Comparison of ENCODE assay signal across 9 cellular contexts in the genomic region with DNA sequence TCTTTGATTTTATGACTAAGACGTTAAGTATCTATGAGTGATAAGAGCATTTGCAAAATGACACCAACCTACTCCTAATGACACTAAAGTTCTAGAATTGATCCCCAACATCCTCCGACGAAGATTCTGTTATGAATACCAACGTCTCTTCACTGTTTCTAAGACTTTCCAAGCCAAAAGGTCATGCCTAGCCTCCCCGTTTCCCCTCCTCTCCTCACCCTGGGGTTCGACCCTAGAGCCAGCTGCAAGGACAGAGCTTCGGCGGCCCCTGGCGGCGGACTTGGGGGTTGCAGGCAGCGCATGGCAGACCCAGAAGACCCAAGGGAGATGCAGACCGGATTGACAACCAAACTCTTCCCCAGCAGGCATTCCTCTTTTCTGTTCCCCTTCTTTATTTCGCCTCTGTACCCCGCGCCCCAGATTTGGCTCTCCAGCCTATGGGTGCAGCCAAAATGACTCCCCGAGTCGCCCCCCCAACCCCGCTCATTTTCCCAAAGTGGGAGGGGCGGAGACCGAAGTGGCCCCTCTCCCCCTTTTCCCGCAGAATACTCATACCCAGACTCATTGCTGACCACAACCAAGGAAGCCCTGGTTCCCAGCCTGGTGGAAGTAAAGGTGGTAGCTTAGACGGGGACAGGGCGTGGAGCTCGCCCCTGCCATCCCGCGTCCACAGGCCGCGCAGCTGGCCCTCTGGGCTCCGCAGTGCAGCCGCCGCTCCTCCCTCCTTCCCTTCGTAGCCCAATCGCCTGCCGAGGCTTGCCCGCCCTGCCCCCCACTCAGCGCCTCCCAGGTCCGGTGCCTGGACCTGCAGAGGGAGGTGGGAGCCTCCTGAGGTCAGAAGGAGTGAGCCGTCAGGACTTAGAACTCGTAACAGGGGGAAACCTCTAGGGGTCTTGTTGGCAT. TPM values are rescaled to one million over a fixed set of nuclear protein-coding genes. Genes with fewer than 3 reads are reported as not detected.
DNase-seq lines count a peak whose midpoint lies in the region; TF ChIP-seq lines count a peak whose summit lies in the region.
"Had no signal": no experiment of that assay in that cellular context is flagged by ENCODE, and none has a peak within 500 bp of the region (broad histone marks: within the 10 kb centered on the region; RNA-seq: fewer than 3 reads in every experiment).

No MANE protein-coding gene starts in this region.

- in situ Hi-C loops in GM23248 (cut with MboI) = no loop called here

- no peak overlapping the region for H2AFZ ChIP-seq in GM23248

- TF ChIP-seq POLR2A in adrenal gland (IDR thresholded peaks at IDR 0.05) = no peak

- H3K27me3 ChIP-seq in GM23248 (replicated peaks; ENCODE audit: insufficient read depth) (no peaks in the 10 kb centered on the region), adrenal gland (no peaks in the 10 kb centered on the region), left ventricle myocardium inferior (ENCODE audit: low read depth) (peaks cover 7% of the 10 kb centered on the region)

- H3K4me1 Mint-ChIP-seq in T-helper 1 cell treated with Interleukin-12 subunit alpha and Interleukin-12 subunit beta and Interleukin-4 antibody, amounts not matched to agents 30 μg/mL and 1 μg/mL, for 36 hours (ENCODE audit: low read depth) = peaks cover 33% of the 10 kb centered on the region

- intact Hi-C loops in adrenal gland (cut with DNase I) = loop anchor here (2.0 to 10.0 kb wide), 4 partner anchors 36 to 120 kb away; a partner anchor contains a TSS
- intact Hi-C loops in left ventricle myocardium inferior (cut with micrococcal nuclease) = loop anchor here (10.0 kb wide), 1 partner anchor 118 kb away; no protein-coding TSS in a partner anchor

- no peaks in the 10 kb centered on the region for H3K9me3 Mint-ChIP-seq in T-helper 1 cell treated with Interleukin-12 subunit alpha and Interleukin-12 subunit beta and Interleukin-4 antibody, amounts not matched to agents 30 μg/mL and 1 μg/mL, for 36 hours

- H3K27ac Mint-ChIP-seq in T-helper 1 cell treated with Interleukin-12 subunit alpha and Interleukin-12 subunit beta and Interleukin-4 antibody, amounts not matched to agents 30 μg/mL and 1 μg/mL, for 36 hours = peak overlapping the region; percentile 96

- peaks cover 3% of the 10 kb centered on the region; the same call in 1 of the 2 replicates for H3K4me1 ChIP-seq in GM23248 (ENCODE audit: insufficient read depth)
- H3K4me1 ChIP-seq in adrenal gland (replicated peaks in 1 of 2) = peaks cover 23 to 40% of the 10 kb centered on the region in 2 donors
- peaks cover 63% of the 10 kb centered on the region for H3K4me1 ChIP-seq in left ventricle myocardium inferior

- peaks cover 4% of the 10 kb centered on the region for H3K27me3 Mint-ChIP-seq in T-helper 1 cell treated with Interleukin-12 subunit alpha and Interleukin-12 subunit beta and Interleukin-4 antibody, amounts not matched to agents 30 μg/mL and 1 μg/mL, for 36 hours (ENCODE audit: low read depth)

- WGBS in GM23248 (ENCODE audit: low coverage in 1 of 2, low lambda C conversion rate in 2 of 2, missing lambda C conversion rate in 2 of 2), 2 experiments = 14 to 17% methylated on average over 36 to 37 of the region's 39 CpGs
- WGBS in adrenal gland, 4 donors = 3 to 24% (median 16%) methylated on average over 21 to 39 of the region's 39 CpGs

- H3K4me3 ChIP-seq in GM23248 (peak overlapping the region; percentile 28; the same call in 1 of the 2 replicates), adrenal gland (no peak overlapping the region), left ventricle myocardium inferior (peak overlapping the region; percentile 67)

- H3K9ac ChIP-seq in GM23248 = no peak overlapping the region

- H3K9me3 ChIP-seq in GM23248 (ENCODE audit: low read depth) (no peaks in the 10 kb centered on the region), adrenal gland (replicated peaks in 1 of 3) (no peaks in the 10 kb centered on the region), left ventricle myocardium inferior (replicated peaks) (no peaks in the 10 kb centered on the region)

- H3K79me2 ChIP-seq in GM23248 (ENCODE audit: insufficient read depth) = peaks cover 8% of the 10 kb centered on the region

- H3K9me2 ChIP-seq in GM23248 (ENCODE audit: insufficient read depth) = no peaks in the 10 kb centered on the region

- TF ChIP-seq CTCF in adrenal gland (IDR thresholded peaks at IDR 0.05) = peak; percentile 94 to 99 (median 98)
- TF ChIP-seq CTCF in left ventricle myocardium inferior (IDR thresholded peaks at IDR 0.05; ENCODE audit: borderline replicate concordance) = peak; percentile 98

- H3K27ac ChIP-seq in GM23248 (no peak overlapping the region; the same call in 1 of the 2 replicates), adrenal gland (peak overlapping the region in 3 of 5 donors; percentile 15 to 94 (median 87)), left ventricle myocardium inferior (replicated peaks) (peak overlapping the region; percentile 91)

- peaks cover 10% of the 10 kb centered on the region for H3K36me3 Mint-ChIP-seq in T-helper 1 cell treated with Interleukin-12 subunit alpha and Interleukin-12 subunit beta and Interleukin-4 antibody, amounts not matched to agents 30 μg/mL and 1 μg/mL, for 36 hours (ENCODE audit: low read depth)

- H3F3A ChIP-seq in GM23248 (ENCODE audit: insufficient read depth) = peaks cover 14% of the 10 kb centered on the region

- no peaks in the 10 kb centered on the region for H4K20me1 ChIP-seq in GM23248 (ENCODE audit: insufficient read depth)

- no peaks in the 10 kb centered on the region for H3K36me3 ChIP-seq in GM23248 (ENCODE audit: low read depth)
- H3K36me3 ChIP-seq in adrenal gland (replicated peaks in 1 of 2) = no peaks in the 10 kb centered on the region
- no peaks in the 10 kb centered on the region for H3K36me3 ChIP-seq in left ventricle myocardium inferior

- H3K4me3 Mint-ChIP-seq in T-helper 1 cell treated with Interleukin-12 subunit alpha and Interleukin-12 subunit beta and Interleukin-4 antibody, amounts not matched to agents 30 μg/mL and 1 μg/mL, for 36 hours = peak overlapping the region; percentile 76

- peak overlapping the region; percentile 84 for H3K4me2 ChIP-seq in GM23248 (ENCODE audit: unreplicated experiment)

- DNase-seq in CD1c-positive myeloid dendritic cell (ENCODE audit: extremely low spot score) (peak; percentile 90), GM23248 (peak; percentile 75), NCI-H1694 (lab: John Stamatoyannopoulos, UW) (peak; percentile 77), adrenal gland (peak; percentile 81 to 93 (median 87)), left ventricle myocardium inferior (peak; percentile 85), putamen (ENCODE audit: low spot score) (peak; percentile 87), cortex of kidney (lab: John Stamatoyannopoulos, UW) (no peak)

RNA-seq across cellular contexts. Expression of a gene that starts 4.1 kb away (rescaled TPM):
- total RNA-seq in GM23248 (2014; rRNA removed; shearing (Covaris generic)) = 24.4 and 27.5 TPM in 2 replicates
- polyA plus RNA-seq in GM23248 (2016; fragmentation: Nextera tagmentation; extraction: Ambion mirVana) (6.6 and 8.3 TPM in 2 replicates), adrenal gland (10 to 100 TPM; 22.8 to 88.9 (median 78.9) TPM)
- total RNA-seq in adrenal gland (100 to 1,000 TPM in 4 of 8 donors, 10 to 100 TPM in 4; 65.4 to 139 (median 97.4) TPM), left ventricle myocardium inferior (48.4 TPM)

RNA-seq across cellular contexts. Expression of a gene that starts 24.7 kb away (rescaled TPM):
- not detected in 2 replicates for total RNA-seq in GM23248 (2014; rRNA removed; shearing (Covaris generic))
- polyA plus RNA-seq in GM23248 (2016; fragmentation: Nextera tagmentation; extraction: Ambion mirVana) (not detected in 2 replicates), adrenal gland (1 to 10 TPM in 1 of 3 donors, under 1 TPM in 1, not detected in 1; 0.80 to 1.8 TPM)
- total RNA-seq in adrenal gland (under 1 TPM in 5 of 8 donors, not detected in 3; 0.28 to 0.94 (median 0.53) TPM), left ventricle myocardium inferior (4.7 TPM)

RNA-seq across cellular contexts. Expression of a gene that starts 41.3 kb away (rescaled TPM):
- total RNA-seq in GM23248 (2014; rRNA removed; shearing (Covaris generic)) = 0.32 TPM in 1 of 2 replicates, not detected in the other
- polyA plus RNA-seq in GM23248 (2016; fragmentation: Nextera tagmentation; extraction: Ambion mirVana) (0.51 and 1.6 TPM in 2 replicates), adrenal gland (10 to 100 TPM in 1 of 3 donors, 1 to 10 TPM in 2; 7.6 to 11.3 (median 9.6) TPM)
- total RNA-seq in adrenal gland (1 to 10 TPM; 1.6 to 7.8 (median 3.6) TPM), left ventricle myocardium inferior (5.1 TPM)
- total RNA-seq: T-helper 1 cell treated with Interleukin-12 subunit alpha and Interleukin-12 subunit beta and Interleukin-4 antibody, amounts not matched to agents 30 ng/mL and 1 ng/mL, for 36 hours had no signal

RNA-seq across cellular contexts. Expression of a gene that starts 48.5 kb away (rescaled TPM):
- total RNA-seq in GM23248 (2014; rRNA removed; shearing (Covaris generic)) = 129 and 152 TPM in 2 replicates
- 544 and 545 TPM in 2 replicates for polyA plus RNA-seq in GM23248 (2016; fragmentation: Nextera tagmentation; extraction: Ambion mirVana)
- total RNA-seq in adrenal gland = 100 to 1,000 TPM; 179 to 382 (median 294) TPM
- polyA plus RNA-seq in adrenal gland = 100 to 1,000 TPM; 233 to 440 (median 329) TPM
- 249 TPM for total RNA-seq in left ventricle myocardium inferior

RNA-seq across cellular contexts. Expression of a gene that starts 49.2 kb away (rescaled TPM):
- 8.6 and 13.2 TPM in 2 replicates for total RNA-seq in GM23248 (2014; rRNA removed; shearing (Covaris generic))
- polyA plus RNA-seq in GM23248 (2016; fragmentation: Nextera tagmentation; extraction: Ambion mirVana) (7.4 and 7.6 TPM in 2 replicates), adrenal gland (10 to 100 TPM in 2 of 3 donors, 1 to 10 TPM in 1; 5.2 to 17.2 (median 14.1) TPM)
- total RNA-seq in adrenal gland (10 to 100 TPM in 4 of 8 donors, 1 to 10 TPM in 4; 2.8 to 14.4 (median 10.7) TPM), left ventricle myocardium inferior (2.2 TPM)

Comparison
In these comparisons a context has a peak if more than half of its experiments do, and no peak if none do; other contexts are left out.
1. H3K4me3 ChIP-seq: peak in GM23248 (single experiment) and left ventricle myocardium inferior (single experiment); none in adrenal gland (0 of 4).